Comparison of ENCODE assay signal across 10 cellular contexts in genomic region chr12:132423251-132424117, GRCh38.
DNase-seq lines count a peak whose midpoint lies in the region; ATAC-seq and TF ChIP-seq lines count a peak whose summit lies in the region.
"Had no signal": no experiment of that assay in that cellular context is flagged by ENCODE, and none has a peak within 500 bp of the region (broad histone marks: within the 10 kb centered on the region; RNA-seq: fewer than 3 reads in every experiment).

No MANE protein-coding gene starts in this region.

- WGBS in psoas muscle, 3 donors = 54 to 60% (median 59%) methylated on average over 36 to 42 of the region's 42 CpGs

- DNase-seq in NCI-H748 (lab: John Stamatoyannopoulos, UW; ENCODE audit: unreplicated experiment) (peak; percentile 16), NCI-H748 treated with DMSO at 0.1 percent for 48 hours (lab: John Stamatoyannopoulos, UW) (no peak), NCI-H2171 (lab: John Stamatoyannopoulos, UW) (peak; percentile 68), neural progenitor cell (ENCODE audit: low spot score) (peak; percentile 70), NCI-H345 treated with DMSO at 0.1 percent for 48 hours (lab: John Stamatoyannopoulos, UW; ENCODE audit: unreplicated experiment) (no peak), psoas muscle (no peak), OCI-M2 (lab: John Stamatoyannopoulos, UW; ENCODE audit: unreplicated experiment) (no peak)
- no peak for DNase-seq in activated naive CD8-positive, alpha-beta T cell treated with anti-CD3 and anti-CD28 coated beads, Interleukin-2, amount 50 U/mL, for 24 hours
- DNase-seq: activated naive CD4-positive, alpha-beta T cell; lower lobe of right lung had no signal

- peak; percentile 41 for ATAC-seq in activated naive CD8-positive, alpha-beta T cell treated with anti-CD3 and anti-CD28 coated beads, Interleukin-2, amount 50 U/mL, for 24 hours
- no peak for ATAC-seq in psoas muscle

- intact Hi-C loops in psoas muscle (cut with DNase I) = no loop called here

- no peaks in the 10 kb centered on the region for H3K79me2 ChIP-seq in neural progenitor cell (ENCODE audit: low read depth)

- no peak overlapping the region for H3K9ac ChIP-seq in neural progenitor cell

- H3K27ac Mint-ChIP-seq in activated naive CD8-positive, alpha-beta T cell treated with anti-CD3 and anti-CD28 coated beads, Interleukin-2, amount 50 U/mL, for 24 hours = no peak overlapping the region
- no peak overlapping the region for H3K27ac Mint-ChIP-seq in neural progenitor cell

- H3K4me1 ChIP-seq in neural progenitor cell (peaks cover 55% of the 10 kb centered on the region), psoas muscle (no peaks in the 10 kb centered on the region)

- no peak overlapping the region for H2AFZ ChIP-seq in neural progenitor cell (replicated peaks)

- no peak overlapping the region for H3K4me3 Mint-ChIP-seq in activated naive CD8-positive, alpha-beta T cell treated with anti-CD3 and anti-CD28 coated beads, Interleukin-2, amount 50 U/mL, for 24 hours
- peak overlapping the region; percentile 2 for H3K4me3 Mint-ChIP-seq in neural progenitor cell

- no peak for TF ChIP-seq CTCF in neural progenitor cell (IDR thresholded peaks at IDR 0.05)
- TF ChIP-seq CTCF in psoas muscle (IDR thresholded peaks at IDR 0.05) = no peak

- H3F3A ChIP-seq in neural progenitor cell (ENCODE audit: low read depth) = peaks cover 50% of the 10 kb centered on the region

- H3K4me1 Mint-ChIP-seq in activated naive CD8-positive, alpha-beta T cell treated with anti-CD3 and anti-CD28 coated beads, Interleukin-2, amount 50 U/mL, for 24 hours = peaks cover 6% of the 10 kb centered on the region
- peaks cover 56% of the 10 kb centered on the region for H3K4me1 Mint-ChIP-seq in neural progenitor cell

- no peak overlapping the region for H3K4me3 ChIP-seq in neural progenitor cell
- no peak overlapping the region for H3K4me3 ChIP-seq in psoas muscle
- H3K4me3 ChIP-seq: lower lobe of right lung had no signal

- H4K20me1 ChIP-seq in neural progenitor cell (ENCODE audit: low read depth) = no peaks in the 10 kb centered on the region

- H3K27ac ChIP-seq in neural progenitor cell = peak overlapping the region; percentile 53
- no peak overlapping the region for H3K27ac ChIP-seq in psoas muscle
- H3K27ac ChIP-seq: lower lobe of right lung had no signal

- H3K36me3 Mint-ChIP-seq in activated naive CD8-positive, alpha-beta T cell treated with anti-CD3 and anti-CD28 coated beads, Interleukin-2, amount 50 U/mL, for 24 hours (ENCODE audit: low read depth) = no peaks in the 10 kb centered on the region
- peaks cover 2% of the 10 kb centered on the region for H3K36me3 Mint-ChIP-seq in neural progenitor cell

- H3K27me3 ChIP-seq in neural progenitor cell = peaks cover 73% of the 10 kb centered on the region
- H3K27me3 ChIP-seq in psoas muscle (ENCODE audit: insufficient read depth in 3 of 3, low read length in 2 of 3) = peaks cover 0 to 78% (median 34%) of the 10 kb centered on the region in 3 donors

- H3K4me2 ChIP-seq in neural progenitor cell = peak overlapping the region; percentile 77

- H3K9me3 ChIP-seq in neural progenitor cell (ENCODE audit: low read depth) = no peaks in the 10 kb centered on the region
- H3K9me3 ChIP-seq in psoas muscle = no peaks in the 10 kb centered on the region
- H3K9me3 ChIP-seq: lower lobe of right lung had no signal

- peaks cover 4% of the 10 kb centered on the region for H3K9me3 Mint-ChIP-seq in activated naive CD8-positive, alpha-beta T cell treated with anti-CD3 and anti-CD28 coated beads, Interleukin-2, amount 50 U/mL, for 24 hours
- H3K9me3 Mint-ChIP-seq in neural progenitor cell = peaks cover 20% of the 10 kb centered on the region

- H3K36me3 ChIP-seq in neural progenitor cell = no peaks in the 10 kb centered on the region
- H3K36me3 ChIP-seq in psoas muscle (ENCODE audit: insufficient read depth in 1 of 2, low read depth in 1 of 2) = no peaks in the 10 kb centered on the region
- H3K36me3 ChIP-seq: lower lobe of right lung had no signal

- peaks cover 7% of the 10 kb centered on the region for H3K27me3 Mint-ChIP-seq in activated naive CD8-positive, alpha-beta T cell treated with anti-CD3 and anti-CD28 coated beads, Interleukin-2, amount 50 U/mL, for 24 hours
- peaks cover 85% of the 10 kb centered on the region for H3K27me3 Mint-ChIP-seq in neural progenitor cell (ENCODE audit: insufficient read depth, low read depth)

Comparison
In these comparisons a context has a peak if more than half of its experiments do, and no peak if none do; other contexts are left out.
1. DNase-seq: peak in NCI-H748 (single experiment), NCI-H2171 (single experiment) and neural progenitor cell (single experiment); none in NCI-H748 treated with DMSO at 0.1 percent for 48 hours (single experiment), activated naive CD8-positive, alpha-beta T cell treated with anti-CD3 and anti-CD28 coated beads, Interleukin-2, amount 50 U/mL, for 24 hours (single experiment), NCI-H345 treated with DMSO at 0.1 percent for 48 hours (single experiment), psoas muscle (0 of 2) and OCI-M2 (single experiment).